ENCODE assay signal across 1 cellular context in genomic region chr1:223708001-223708359, GRCh38.
A peak's percentile ranks its signal among the peaks of the same experiment; 100 is the strongest.
TF ChIP-seq lines count a peak whose summit lies in the region.

No MANE protein-coding gene starts in this region.

TF ChIP-seq in HepG2, 621 proteins besides CTCF, POLR2A, EP300 and RAD21 (continued from another document and continues in another):
- 0 out of 2 replicates have a peak, but pooled peaks have one; percentile 30 for TF ChIP-seq FOXP4 (CRISPR knock-in tag; IDR thresholded peaks at IDR 0.05)
- TF ChIP-seq HMG20A (CRISPR knock-in tag; IDR thresholded peaks at IDR 0.05; ENCODE audit: borderline replicate concordance): peak; percentile 74
- TF ChIP-seq GPN1 (CRISPR knock-in tag; IDR thresholded peaks at IDR 0.05; ENCODE audit: borderline replicate concordance): no peak
- TF ChIP-seq ZNF329 (CRISPR knock-in tag; IDR thresholded peaks at IDR 0.05; ENCODE audit: low read depth): no peak
- TF ChIP-seq SOX13 (IDR thresholded peaks at IDR 0.05): no peak
- peak in 1 of 2 experiments; percentile 91; a peak in 2 of 4 replicates for TF ChIP-seq SOX13 (CRISPR knock-in tag; conservative IDR thresholded peaks at IDR 0.05 in 1 of 2, IDR thresholded peaks at IDR 0.05 in 1 of 2)
- no peak for TF ChIP-seq ZNF790 (CRISPR knock-in tag; IDR thresholded peaks at IDR 0.05; ENCODE audit: borderline replicate concordance)
- TF ChIP-seq RFXAP (CRISPR knock-in tag; IDR thresholded peaks at IDR 0.05; ENCODE audit: borderline replicate concordance): no peak
- no peak for TF ChIP-seq ZBTB38 (CRISPR knock-in tag; IDR thresholded peaks at IDR 0.05)
- TF ChIP-seq FOSL2 (CRISPR knock-in tag; IDR thresholded peaks at IDR 0.05): peak; percentile 65
- 0 out of 2 replicates have a peak, but pooled peaks have one; percentile 37 for TF ChIP-seq ZGPAT (CRISPR knock-in tag; IDR thresholded peaks at IDR 0.05)
- TF ChIP-seq ZNF317 (CRISPR knock-in tag; IDR thresholded peaks at IDR 0.05): no peak
- no peak for TF ChIP-seq ZFP36L2 (CRISPR knock-in tag; IDR thresholded peaks at IDR 0.05)
- TF ChIP-seq PAXIP1 (CRISPR knock-in tag; conservative IDR thresholded peaks at IDR 0.05): 0 out of 2 replicates have a peak, but pooled peaks have one; percentile 34
- TF ChIP-seq ZFP91 (CRISPR knock-in tag; IDR thresholded peaks at IDR 0.05; ENCODE audit: borderline replicate concordance): no peak
- no peak for TF ChIP-seq KDM3A (CRISPR knock-in tag; IDR thresholded peaks at IDR 0.05; ENCODE audit: low read depth)
- no peak for TF ChIP-seq ZNF496 (CRISPR knock-in tag; IDR thresholded peaks at IDR 0.05; ENCODE audit: insufficient replicate concordance)
- TF ChIP-seq RXRA (CRISPR knock-in tag; IDR thresholded peaks at IDR 0.05): peak; percentile 13; the same call in 1 of the 2 replicates
- no peak for TF ChIP-seq AFF4 (CRISPR knock-in tag; IDR thresholded peaks at IDR 0.05)
- peak; percentile 86 for TF ChIP-seq CEBPB (IDR thresholded peaks at IDR 0.05; ENCODE audit: borderline replicate concordance, low read depth, low read length)
- TF ChIP-seq TAF1 (CRISPR knock-in tag; IDR thresholded peaks at IDR 0.05): no peak
- TF ChIP-seq NRL (CRISPR knock-in tag; IDR thresholded peaks at IDR 0.05; ENCODE audit: borderline replicate concordance): no peak
- TF ChIP-seq ZFP37 (CRISPR knock-in tag; IDR thresholded peaks at IDR 0.05; ENCODE audit: borderline replicate concordance): no peak
- TF ChIP-seq NFRKB (IDR thresholded peaks at IDR 0.05): no peak
- TF ChIP-seq ZNF777 (CRISPR knock-in tag; IDR thresholded peaks at IDR 0.05): no peak
- 0 out of 2 replicates have a peak, but pooled peaks have one; percentile 20 for TF ChIP-seq LCORL (IDR thresholded peaks at IDR 0.05)
- peak; percentile 28; the same call in 1 of the 2 replicates for TF ChIP-seq LCORL (CRISPR knock-in tag; IDR thresholded peaks at IDR 0.05)
- peak; percentile 49; the same call in 1 of the 2 replicates for TF ChIP-seq ZBTB21 (CRISPR knock-in tag; IDR thresholded peaks at IDR 0.05)
- no peak for TF ChIP-seq AGO1 (IDR thresholded peaks at IDR 0.05; ENCODE audit: low read depth, low read length, poor library complexity, severe bottlenecking)
- TF ChIP-seq ZZZ3 (CRISPR knock-in tag; IDR thresholded peaks at IDR 0.05; ENCODE audit: borderline replicate concordance): no peak
- no peak for TF ChIP-seq ZNF766 (CRISPR knock-in tag; IDR thresholded peaks at IDR 0.05; ENCODE audit: borderline replicate concordance)
- peak; percentile 84 for TF ChIP-seq GATAD2A (CRISPR knock-in tag; IDR thresholded peaks at IDR 0.05)
- TF ChIP-seq ZNF710 (CRISPR knock-in tag; IDR thresholded peaks at IDR 0.05; ENCODE audit: borderline replicate concordance): peak; percentile 38; the same call in 1 of the 2 replicates
- no peak for TF ChIP-seq ZNF44 (CRISPR knock-in tag; IDR thresholded peaks at IDR 0.05)
- TF ChIP-seq PAWR (CRISPR knock-in tag; IDR thresholded peaks at IDR 0.05; ENCODE audit: borderline replicate concordance): no peak
- TF ChIP-seq ZSCAN29 (CRISPR knock-in tag; conservative IDR thresholded peaks at IDR 0.05): no peak
- TF ChIP-seq ZBTB2 (CRISPR knock-in tag; IDR thresholded peaks at IDR 0.05; ENCODE audit: low read depth): no peak
- 0 out of 2 replicates have a peak, but pooled peaks have one; percentile 14 for TF ChIP-seq GATAD1 (CRISPR knock-in tag; IDR thresholded peaks at IDR 0.05)
- TF ChIP-seq TGIF2 (CRISPR knock-in tag; IDR thresholded peaks at IDR 0.05): no peak
- TF ChIP-seq NR2F2 (IDR thresholded peaks at IDR 0.05; ENCODE audit: borderline replicate concordance, low read depth): no peak
- peak; percentile 69 for TF ChIP-seq ZNF331 (CRISPR knock-in tag; IDR thresholded peaks at IDR 0.05)
- TF ChIP-seq MEIS2 (CRISPR knock-in tag; IDR thresholded peaks at IDR 0.05): 0 out of 2 replicates have a peak, but pooled peaks have one; percentile 34
- no peak for TF ChIP-seq ZNF569 (CRISPR knock-in tag; IDR thresholded peaks at IDR 0.05; ENCODE audit: borderline replicate concordance)
- no peak for TF ChIP-seq ZNF652 (CRISPR knock-in tag; IDR thresholded peaks at IDR 0.05; ENCODE audit: borderline replicate concordance, low read depth)
- peak; percentile 76 for TF ChIP-seq ARID5B (CRISPR knock-in tag; IDR thresholded peaks at IDR 0.05)
